Comparison of ENCODE assay signal across 10 cellular contexts in genomic region chr1:1539310-1540014, GRCh38. TPM values are rescaled to one million over a fixed set of nuclear protein-coding genes. Genes with fewer than 3 reads are reported as not detected.
DNase-seq lines count a peak whose midpoint lies in the region; ATAC-seq, FAIRE-seq and TF ChIP-seq lines count a peak whose summit lies in the region.
"Had no signal": no experiment of that assay in that cellular context is flagged by ENCODE, and none has a peak within 500 bp of the region (broad histone marks: within the 10 kb centered on the region; RNA-seq: fewer than 3 reads in every experiment).

No MANE protein-coding gene starts in this region.

- H4K20me1 ChIP-seq in HepG2 (ENCODE audit: insufficient read depth, low read length): no peaks in the 10 kb centered on the region

- H3K9me3 Mint-ChIP-seq in activated CD8-positive, alpha-beta T cell treated with anti-CD3 and anti-CD28 coated beads for 36 hours: no peaks in the 10 kb centered on the region
- H3K9me3 Mint-ChIP-seq in activated CD8-positive, alpha-beta T cell treated with anti-CD3 and anti-CD28 coated beads, Interleukin-2, amount 10 ng/mL, durations not matched to agents 7 days and 5 days (ENCODE audit: insufficient read depth): no peaks in the 10 kb centered on the region

- BruUV-seq in HepG2 (replicated peaks; lab: Mats Ljungman, UMichigan): no TSS peak

- FAIRE-seq in HepG2 (lab: Jason Lieb, UNC): no peak

- CTCF ChIA-PET in activated CD8-positive, alpha-beta T cell treated with anti-CD3 and anti-CD28 coated beads for 36 hours (lab: Charles Lee): no interaction called here
- CTCF ChIA-PET in activated CD8-positive, alpha-beta T cell treated with anti-CD3 and anti-CD28 coated beads, Interleukin-2, amount 10 ng/mL, durations not matched to agents 7 days and 5 days (lab: Charles Lee): no interaction called here
- CTCF ChIA-PET in HepG2 (lab: Yijun Ruan, JAX; ENCODE audit: low intra/inter-chr PET ratio, low total read pairs): no interaction called here

- peak overlapping the region; percentile 63 for H3K4me3 Mint-ChIP-seq in activated CD8-positive, alpha-beta T cell treated with anti-CD3 and anti-CD28 coated beads for 36 hours
- no peak overlapping the region for H3K4me3 Mint-ChIP-seq in activated CD8-positive, alpha-beta T cell treated with anti-CD3 and anti-CD28 coated beads, Interleukin-2, amount 10 ng/mL, durations not matched to agents 7 days and 5 days

- DNase-seq in activated CD8-positive, alpha-beta T cell treated with anti-CD3 and anti-CD28 coated beads for 36 hours: no peak
- no peak for DNase-seq in activated CD8-positive, alpha-beta T cell treated with anti-CD3 and anti-CD28 coated beads, Interleukin-2, amount 10 ng/mL, durations not matched to agents 7 days and 5 days
- DNase-seq in cerebellar cortex (ENCODE audit: low spot score): peak; percentile 46
- DNase-seq in HepG2 (ENCODE audit: low spot score): no peak
- peak; percentile 73 to 77 for DNase-seq in thyroid gland
- no peak for DNase-seq in NAMALWA (ENCODE audit: low spot score)
- DNase-seq in HK-2 (ENCODE audit: unreplicated experiment): no peak
- DNase-seq in globus pallidus (ENCODE audit: low spot score): no peak
- DNase-seq: erythroblast, SHP77 had no signal

- intact Hi-C loops in activated CD8-positive, alpha-beta T cell treated with anti-CD3 and anti-CD28 coated beads for 36 hours (cut with micrococcal nuclease): no loop called here
- intact Hi-C loops in HepG2 (cut with micrococcal nuclease; ENCODE audit: unreplicated experiment): no loop called here
- intact Hi-C loops in thyroid gland (cut with DNase I): no loop called here

- peaks cover 9% of the 10 kb centered on the region for H3K36me3 Mint-ChIP-seq in activated CD8-positive, alpha-beta T cell treated with anti-CD3 and anti-CD28 coated beads for 36 hours (ENCODE audit: low read depth)
- H3K36me3 Mint-ChIP-seq in activated CD8-positive, alpha-beta T cell treated with anti-CD3 and anti-CD28 coated beads, Interleukin-2, amount 10 ng/mL, durations not matched to agents 7 days and 5 days (ENCODE audit: low read depth): peaks cover 11% of the 10 kb centered on the region

- ATAC-seq in activated CD8-positive, alpha-beta T cell treated with anti-CD3 and anti-CD28 coated beads for 36 hours: no peak
- no peak for ATAC-seq in activated CD8-positive, alpha-beta T cell treated with anti-CD3 and anti-CD28 coated beads, Interleukin-2, amount 10 ng/mL, durations not matched to agents 7 days and 5 days
- peak; percentile 7; the same call in 1 of the 3 replicates for ATAC-seq in HepG2

- 99% methylated on average over 50 of the region's 58 CpGs for WGBS in HepG2 (ENCODE audit: low lambda C conversion rate)
- WGBS in thyroid gland, 2 donors: 17 to 71% methylated on average over 4 to 13 of the region's 58 CpGs

- H3K9ac ChIP-seq in HepG2 (ENCODE audit: insufficient read depth, low read depth, low read length): no peak overlapping the region

- no peaks in the 10 kb centered on the region for H3K4me1 Mint-ChIP-seq in activated CD8-positive, alpha-beta T cell treated with anti-CD3 and anti-CD28 coated beads for 36 hours (ENCODE audit: low read depth)
- peaks cover 5% of the 10 kb centered on the region for H3K4me1 Mint-ChIP-seq in activated CD8-positive, alpha-beta T cell treated with anti-CD3 and anti-CD28 coated beads, Interleukin-2, amount 10 ng/mL, durations not matched to agents 7 days and 5 days (ENCODE audit: low read depth)

- in situ Hi-C loops in HepG2 (cut with HindIII; ENCODE audit: extremely low pct_ligation_motif_present, low pct_unique_long_range_greater_than_20kb): no loop called here

- no peaks in the 10 kb centered on the region for H3K27me3 Mint-ChIP-seq in activated CD8-positive, alpha-beta T cell treated with anti-CD3 and anti-CD28 coated beads for 36 hours
- H3K27me3 Mint-ChIP-seq in activated CD8-positive, alpha-beta T cell treated with anti-CD3 and anti-CD28 coated beads, Interleukin-2, amount 10 ng/mL, durations not matched to agents 7 days and 5 days (ENCODE audit: low read depth): no peaks in the 10 kb centered on the region

- no peak for TF ChIP-seq RAD21 in HepG2 (CRISPR knock-in tag; IDR thresholded peaks at IDR 0.05)

- TF ChIP-seq EP300 in HepG2 (IDR thresholded peaks at IDR 0.05; ENCODE audit: low read depth in 2 of 2, low read length in 2 of 2): no peak
- TF ChIP-seq EP300 in HepG2 (CRISPR knock-in tag; IDR thresholded peaks at IDR 0.05; ENCODE audit: borderline replicate concordance): no peak

- no peaks in the 10 kb centered on the region for H3K4me1 ChIP-seq in HepG2 (ENCODE audit: insufficient read depth, low read length)
- H3K4me1 ChIP-seq in thyroid gland: peaks cover 12 to 20% of the 10 kb centered on the region in 2 donors

- POLR2A ChIA-PET in activated CD8-positive, alpha-beta T cell treated with anti-CD3 and anti-CD28 coated beads for 36 hours (lab: Charles Lee): interaction anchor here (0.6 to 1.0 kb wide), 3 partner anchors 19 to 28 kb away, joined by 3 read pairs; no protein-coding TSS in a partner anchor
- POLR2A ChIA-PET in activated CD8-positive, alpha-beta T cell treated with anti-CD3 and anti-CD28 coated beads, Interleukin-2, amount 10 ng/mL, durations not matched to agents 7 days and 5 days (lab: Charles Lee): no interaction called here
- POLR2A ChIA-PET in HepG2 (lab: Yijun Ruan, JAX): no interaction called here

- no peak overlapping the region for H3K4me2 ChIP-seq in HepG2 (ENCODE audit: low read depth, low read length)

- no peak overlapping the region for H3K27ac Mint-ChIP-seq in activated CD8-positive, alpha-beta T cell treated with anti-CD3 and anti-CD28 coated beads for 36 hours
- H3K27ac Mint-ChIP-seq in activated CD8-positive, alpha-beta T cell treated with anti-CD3 and anti-CD28 coated beads, Interleukin-2, amount 10 ng/mL, durations not matched to agents 7 days and 5 days: no peak overlapping the region

- no peak for TF ChIP-seq CTCF in activated CD8-positive, alpha-beta T cell treated with anti-CD3 and anti-CD28 coated beads for 36 hours (IDR thresholded peaks at IDR 0.05)
- TF ChIP-seq CTCF in HepG2 (CRISPR knock-in tag; IDR thresholded peaks at IDR 0.05) (no peak), thyroid gland (IDR thresholded peaks at IDR 0.05) (no peak)

- no peaks in the 10 kb centered on the region for H3K79me2 ChIP-seq in HepG2 (ENCODE audit: insufficient read depth, low read length)

- H3K4me3 ChIP-seq in HepG2 (replicated peaks in 1 of 3; ENCODE audit: insufficient read depth in 1 of 3, low read depth in 2 of 3, low read length in 3 of 3) (no peak overlapping the region), thyroid gland (replicated peaks in 1 of 3) (peak overlapping the region in 1 of 3 donors; percentile 59)

- H2AFZ ChIP-seq in HepG2 (ENCODE audit: low read length): no peak overlapping the region

- H3K36me3 ChIP-seq in HepG2 (replicated peaks in 1 of 2; ENCODE audit: control insufficient read depth in 1 of 2, insufficient read depth in 2 of 2, low read length in 2 of 2) (peaks cover 5 to 14% of the 10 kb centered on the region in 2 experiments; a peak in 3 of 5 replicates), thyroid gland (peaks cover 4 to 5% of the 10 kb centered on the region in 2 donors)

- H3K27me3 ChIP-seq in HepG2 (ENCODE audit: control insufficient read depth in 1 of 2, insufficient read depth in 2 of 2, low read length in 2 of 2) (no peaks in the 10 kb centered on the region), thyroid gland (no peaks in the 10 kb centered on the region)

- TF ChIP-seq POLR2A in HepG2 (IDR thresholded peaks at IDR 0.05; ENCODE audit: insufficient read depth in 1 of 2, low read depth in 2 of 2, low read length in 2 of 2) (no peak), thyroid gland (IDR thresholded peaks at IDR 0.05) (no peak)

- H3K9me3 ChIP-seq in HepG2 (ENCODE audit: low read length) (no peaks in the 10 kb centered on the region), thyroid gland (no peaks in the 10 kb centered on the region)

- no peak overlapping the region for H3K27ac ChIP-seq in HepG2 (ENCODE audit: extremely low read length, insufficient read depth, low read length)
- peak overlapping the region; percentile 32 to 53 (median 46) for H3K27ac ChIP-seq in thyroid gland

RNA-seq across cellular contexts. Expression of gene TMEM240, which starts 1.0 kb away (rescaled TPM):
- under 1 TPM; 0.45 to 0.74 TPM for total RNA-seq in activated CD8-positive, alpha-beta T cell treated with anti-CD3 and anti-CD28 coated beads for 36 hours
- 1 to 10 TPM; 1.0 to 1.1 TPM for total RNA-seq in activated CD8-positive, alpha-beta T cell treated with anti-CD3 and anti-CD28 coated beads, Interleukin-2, amount 10 ng/mL, durations not matched to agents 7 days and 5 days
- not detected in 2 replicates for total RNA-seq in HepG2 (2016; rRNA removed; fragmentation: Illumina TruSeq; extraction: Trizol)
- not detected in 2 replicates for total RNA-seq in HepG2 (2016; cell fraction: cytosol; rRNA removed; fragmentation: Illumina TruSeq; extraction: Trizol; ENCODE audit: low read depth)
- not detected in 2 replicates for total RNA-seq in HepG2 (2016; cell fraction: insoluble cytoplasmic fraction; rRNA removed; fragmentation: Illumina TruSeq; extraction: Trizol)
- not detected in 2 replicates for total RNA-seq in HepG2 (2016; cell fraction: membrane; rRNA removed; fragmentation: Illumina TruSeq; extraction: Trizol)
- total RNA-seq in HepG2 (2016; cell fraction: nucleus; rRNA removed; fragmentation: Illumina TruSeq; extraction: Trizol): not detected in 2 replicates
- polyA plus RNA-seq in HepG2 (2011; rRNA removed): 0.17 and 0.21 TPM in 2 replicates
- polyA plus RNA-seq in HepG2 (2011; cell fraction: cytosol; rRNA removed): 0.17 TPM in 1 of 2 replicates, not detected in the other
- polyA plus RNA-seq in HepG2 (2011; cell fraction: nucleus; rRNA removed): 3.9 and 4.5 TPM in 2 replicates
- polyA plus RNA-seq in HepG2 (2012): 0.58 and 1.1 TPM in 2 replicates
- polyA plus RNA-seq in HepG2 (2016; cell fraction: cytosol; fragmentation: Illumina TruSeq; extraction: Trizol; ENCODE audit: low read depth): not detected in 2 replicates
- 0.34 TPM in 1 of 2 replicates, not detected in the other for polyA plus RNA-seq in HepG2 (2016; cell fraction: insoluble cytoplasmic fraction; fragmentation: Illumina TruSeq; extraction: Trizol; ENCODE audit: low read depth)
- not detected in 2 replicates for polyA plus RNA-seq in HepG2 (2016; cell fraction: membrane; fragmentation: Illumina TruSeq; extraction: Trizol; ENCODE audit: low read depth)
- 0.90 TPM in 1 of 2 replicates, not detected in the other for polyA plus RNA-seq in HepG2 (2016; cell fraction: nucleus; fragmentation: Illumina TruSeq; extraction: Trizol; ENCODE audit: insufficient read depth, low read depth)
- not detected in 2 replicates for polyA minus RNA-seq in HepG2 (2011; rRNA and poly(A)+ RNA removed; ENCODE audit: low replicate concordance)
- not detected in 2 replicates for polyA minus RNA-seq in HepG2 (2011; cell fraction: cytosol; rRNA and poly(A)+ RNA removed)
- not detected in 2 replicates for polyA minus RNA-seq in HepG2 (2011; cell fraction: nucleus; rRNA and poly(A)+ RNA removed)
- 1 to 10 TPM; 1.2 to 4.5 (median 1.3) TPM for total RNA-seq in thyroid gland

RNA-seq across cellular contexts. Expression of gene ATAD3A, which starts 27.5 kb away (rescaled TPM):
- 10 to 100 TPM; 61.7 to 65.1 TPM for total RNA-seq in activated CD8-positive, alpha-beta T cell treated with anti-CD3 and anti-CD28 coated beads for 36 hours
- total RNA-seq in activated CD8-positive, alpha-beta T cell treated with anti-CD3 and anti-CD28 coated beads, Interleukin-2, amount 10 ng/mL, durations not matched to agents 7 days and 5 days: 10 to 100 TPM; 51.6 to 57.4 TPM
- total RNA-seq in HepG2 (2016; rRNA removed; fragmentation: Illumina TruSeq; extraction: Trizol): 33.4 and 49.0 TPM in 2 replicates
- 18.2 and 18.9 TPM in 2 replicates for total RNA-seq in HepG2 (2016; cell fraction: cytosol; rRNA removed; fragmentation: Illumina TruSeq; extraction: Trizol; ENCODE audit: low read depth)
- total RNA-seq in HepG2 (2016; cell fraction: insoluble cytoplasmic fraction; rRNA removed; fragmentation: Illumina TruSeq; extraction: Trizol): 27.6 and 52.7 TPM in 2 replicates
- 38.0 and 38.8 TPM in 2 replicates for total RNA-seq in HepG2 (2016; cell fraction: membrane; rRNA removed; fragmentation: Illumina TruSeq; extraction: Trizol)
- 30.1 and 34.5 TPM in 2 replicates for total RNA-seq in HepG2 (2016; cell fraction: nucleus; rRNA removed; fragmentation: Illumina TruSeq; extraction: Trizol)
- 10.6 and 15.5 TPM in 2 replicates for polyA plus RNA-seq in HepG2 (2011; rRNA removed)
- polyA plus RNA-seq in HepG2 (2011; cell fraction: cytosol; rRNA removed): 11.1 and 18.2 TPM in 2 replicates
- polyA plus RNA-seq in HepG2 (2011; cell fraction: nucleus; rRNA removed): 45.2 and 49.3 TPM in 2 replicates
- 12.6 and 17.3 TPM in 2 replicates for polyA plus RNA-seq in HepG2 (2012)
- 19.2 and 20.9 TPM in 2 replicates for polyA plus RNA-seq in HepG2 (2016; cell fraction: cytosol; fragmentation: Illumina TruSeq; extraction: Trizol; ENCODE audit: low read depth)
- 33.0 and 40.7 TPM in 2 replicates for polyA plus RNA-seq in HepG2 (2016; cell fraction: insoluble cytoplasmic fraction; fragmentation: Illumina TruSeq; extraction: Trizol; ENCODE audit: low read depth)
- polyA plus RNA-seq in HepG2 (2016; cell fraction: membrane; fragmentation: Illumina TruSeq; extraction: Trizol; ENCODE audit: low read depth): 30.9 and 31.4 TPM in 2 replicates
- 80.5 and 96.5 TPM in 2 replicates for polyA plus RNA-seq in HepG2 (2016; cell fraction: nucleus; fragmentation: Illumina TruSeq; extraction: Trizol; ENCODE audit: insufficient read depth, low read depth)
- 21.9 and 37.5 TPM in 2 replicates for polyA minus RNA-seq in HepG2 (2011; rRNA and poly(A)+ RNA removed; ENCODE audit: low replicate concordance)
- polyA minus RNA-seq in HepG2 (2011; cell fraction: cytosol; rRNA and poly(A)+ RNA removed): 11.0 and 16.1 TPM in 2 replicates
- 8.6 and 10.7 TPM in 2 replicates for polyA minus RNA-seq in HepG2 (2011; cell fraction: nucleus; rRNA and poly(A)+ RNA removed)
- total RNA-seq in thyroid gland: 10 to 100 TPM; 21.6 to 34.2 (median 28.5) TPM

RNA-seq across cellular contexts. Expression of gene SSU72, which starts 35.2 kb away (rescaled TPM):
- total RNA-seq in activated CD8-positive, alpha-beta T cell treated with anti-CD3 and anti-CD28 coated beads for 36 hours: 100 to 1,000 TPM; 111 to 113 TPM
- 100 to 1,000 TPM; 123 to 129 TPM for total RNA-seq in activated CD8-positive, alpha-beta T cell treated with anti-CD3 and anti-CD28 coated beads, Interleukin-2, amount 10 ng/mL, durations not matched to agents 7 days and 5 days
- 63.5 and 67.1 TPM in 2 replicates for total RNA-seq in HepG2 (2016; rRNA removed; fragmentation: Illumina TruSeq; extraction: Trizol)
- 174 and 181 TPM in 2 replicates for total RNA-seq in HepG2 (2016; cell fraction: cytosol; rRNA removed; fragmentation: Illumina TruSeq; extraction: Trizol; ENCODE audit: low read depth)
- 55.4 and 71.0 TPM in 2 replicates for total RNA-seq in HepG2 (2016; cell fraction: insoluble cytoplasmic fraction; rRNA removed; fragmentation: Illumina TruSeq; extraction: Trizol)
- 205 and 206 TPM in 2 replicates for total RNA-seq in HepG2 (2016; cell fraction: membrane; rRNA removed; fragmentation: Illumina TruSeq; extraction: Trizol)
- total RNA-seq in HepG2 (2016; cell fraction: nucleus; rRNA removed; fragmentation: Illumina TruSeq; extraction: Trizol): 33.8 and 37.5 TPM in 2 replicates
- 41.7 and 42.8 TPM in 2 replicates for polyA plus RNA-seq in HepG2 (2011; rRNA removed)
- 46.2 and 47.3 TPM in 2 replicates for polyA plus RNA-seq in HepG2 (2011; cell fraction: cytosol; rRNA removed)
- 54.5 and 58.4 TPM in 2 replicates for polyA plus RNA-seq in HepG2 (2011; cell fraction: nucleus; rRNA removed)
- 78.4 and 81.7 TPM in 2 replicates for polyA plus RNA-seq in HepG2 (2012)
- polyA plus RNA-seq in HepG2 (2016; cell fraction: cytosol; fragmentation: Illumina TruSeq; extraction: Trizol; ENCODE audit: low read depth): 402 and 408 TPM in 2 replicates
- 95.7 and 105 TPM in 2 replicates for polyA plus RNA-seq in HepG2 (2016; cell fraction: insoluble cytoplasmic fraction; fragmentation: Illumina TruSeq; extraction: Trizol; ENCODE audit: low read depth)
- polyA plus RNA-seq in HepG2 (2016; cell fraction: membrane; fragmentation: Illumina TruSeq; extraction: Trizol; ENCODE audit: low read depth): 348 and 359 TPM in 2 replicates
- 88.7 and 92.0 TPM in 2 replicates for polyA plus RNA-seq in HepG2 (2016; cell fraction: nucleus; fragmentation: Illumina TruSeq; extraction: Trizol; ENCODE audit: insufficient read depth, low read depth)
- 60.1 and 74.5 TPM in 2 replicates for polyA minus RNA-seq in HepG2 (2011; rRNA and poly(A)+ RNA removed; ENCODE audit: low replicate concordance)
- 44.8 and 47.0 TPM in 2 replicates for polyA minus RNA-seq in HepG2 (2011; cell fraction: cytosol; rRNA and poly(A)+ RNA removed)
- polyA minus RNA-seq in HepG2 (2011; cell fraction: nucleus; rRNA and poly(A)+ RNA removed): 35.7 and 37.5 TPM in 2 replicates
- total RNA-seq in thyroid gland: 100 to 1,000 TPM; 204 to 294 (median 241) TPM

Comparison
In these comparisons a context has a peak if more than half of its experiments do, and no peak if none do; other contexts are left out.
1. DNase-seq: peak in cerebellar cortex (single experiment) and thyroid gland (2 of 2); none in activated CD8-positive, alpha-beta T cell treated with anti-CD3 and anti-CD28 coated beads for 36 hours (single experiment), activated CD8-positive, alpha-beta T cell treated with anti-CD3 and anti-CD28 coated beads, Interleukin-2, amount 10 ng/mL, durations not matched to agents 7 days and 5 days (single experiment), HepG2 (single experiment), NAMALWA (single experiment), HK-2 (single experiment) and globus pallidus (single experiment).